ENCODE assay signal across 8 cellular contexts in genomic region chr5:109884676-109885075, GRCh38.
"Had no signal": no experiment of that assay in that cellular context is flagged by ENCODE, and none has a peak within 500 bp of the region (broad histone marks: within the 10 kb centered on the region; RNA-seq: fewer than 3 reads in every experiment).

No MANE protein-coding gene starts in this region.

- ATAC-seq: HCT116 had no signal

- H3K4me1 ChIP-seq: HAP-1 had no signal

- H3K4me3 ChIP-seq: GM23248, HAP-1 had no signal

- H3K36me3 ChIP-seq: HAP-1 had no signal

- FAIRE-seq: HTR-8/SVneo had no signal

- H2AFZ ChIP-seq: GM23248 had no signal

- DNase-seq: GM23248, GOT3, H7, HFFc6, KBM-7 had no signal

- H3K27ac ChIP-seq: GM23248 had no signal

- H3K9me3 ChIP-seq: HAP-1 had no signal

- H3K9ac ChIP-seq: GM23248 had no signal
